In the genomic region with DNA sequence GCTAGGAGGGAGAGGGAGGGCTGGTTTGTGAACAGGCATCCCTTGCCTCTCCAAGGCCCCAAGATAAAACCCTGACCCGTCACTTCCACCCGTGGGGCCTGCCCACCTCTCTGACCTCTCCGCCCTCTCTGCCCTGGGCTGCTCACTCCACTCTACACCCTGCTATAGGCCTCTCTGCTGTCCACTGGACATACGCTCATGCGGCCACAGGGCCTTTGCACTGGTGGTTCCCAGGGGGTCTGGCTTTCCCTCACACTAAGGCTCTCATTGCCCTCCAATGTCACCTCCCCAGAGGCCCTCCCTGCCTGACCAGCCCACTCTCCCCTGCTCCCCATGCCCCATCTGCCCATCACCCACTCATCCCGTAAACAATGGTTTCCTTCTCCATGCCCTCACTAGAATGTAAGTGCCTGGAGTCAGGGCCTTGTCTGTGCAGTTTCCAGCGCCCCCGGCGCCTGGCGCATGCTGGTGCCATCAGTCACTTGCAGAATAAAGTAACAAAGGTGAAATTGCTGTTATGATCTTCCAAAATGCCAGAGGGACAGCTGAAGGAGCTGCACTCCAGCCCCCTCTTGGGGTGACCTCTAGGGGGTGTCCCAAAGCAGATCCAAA, we compare ENCODE assay signal across 11 cellular contexts.
DNase-seq lines count a peak whose midpoint lies in the region; ATAC-seq and TF ChIP-seq lines count a peak whose summit lies in the region.
"Had no signal": no experiment of that assay in that cellular context is flagged by ENCODE, and none has a peak within 500 bp of the region (broad histone marks: within the 10 kb centered on the region; RNA-seq: fewer than 3 reads in every experiment).

No MANE protein-coding gene starts in this region.

- H3K79me1 ChIP-seq in neuronal stem cell (ENCODE audit: low read depth, low read length), result peaks cover 13% of the 10 kb centered on the region

- peaks cover 48 to 87% (median 73%) of the 10 kb centered on the region in 9 donors for H3K4me1 ChIP-seq in heart right ventricle
- peaks cover 0 to 4% of the 10 kb centered on the region in 2 donors for H3K4me1 ChIP-seq in neuronal stem cell (ENCODE audit: control insufficient read depth in 2 of 2, insufficient read depth in 1 of 2, low read depth in 1 of 2, low read length in 2 of 2)
- peaks cover 36 to 43% (median 39%) of the 10 kb centered on the region in 4 donors for H3K4me1 ChIP-seq in upper lobe of left lung

- intact Hi-C loops in heart right ventricle (cut with DNase I), result loop anchor here in 6 of 10 donors (2.0 to 10.0 kb wide), 8 partner anchors 54 to 399 kb away; partner anchors contain the start of gene NCOR2 (in 2 of the 6)
- intact Hi-C loops in left ventricle myocardium superior (cut with micrococcal nuclease), result no loop called here

- no peak overlapping the region for H2AFZ ChIP-seq in neuronal stem cell (ENCODE audit: low read length)

- 90 to 91% methylated on average over 10 of the region's 10 CpGs for WGBS in heart right ventricle, 2 donors
- WGBS in neuronal stem cell (ENCODE audit: extremely low coverage in 2 of 2, insufficient read length in 2 of 2, insufficient replicate concordance in 1 of 2), 2 donors, result no CpG with 5 or more reads among the region's 10 CpGs
- WGBS in upper lobe of left lung, 2 donors, result 92 to 98% methylated on average over 10 of the region's 10 CpGs

- peaks cover 6 to 10% of the 10 kb centered on the region in 2 donors for H3K4me1 Mint-ChIP-seq in effector memory CD8-positive, alpha-beta T cell (ENCODE audit: low read depth in 2 of 2)

- H2BK5ac ChIP-seq in neuronal stem cell (ENCODE audit: low read length), result no peak overlapping the region

- H3K9me3 ChIP-seq in heart right ventricle (no peaks in the 10 kb centered on the region), neuronal stem cell (replicated peaks in 1 of 2; ENCODE audit: control insufficient read depth in 2 of 2, insufficient read depth in 1 of 2, low read depth in 1 of 2, low read length in 2 of 2) (no peaks in the 10 kb centered on the region), upper lobe of left lung (no peaks in the 10 kb centered on the region)
- H3K9me3 ChIP-seq: BLaER1 had no signal

- no peak overlapping the region for H3K4me2 ChIP-seq in neuronal stem cell (ENCODE audit: insufficient read depth, low read length, poor library complexity, severe bottlenecking)
- H3K4me2 ChIP-seq: BLaER1 had no signal

- H2BK12ac ChIP-seq in neuronal stem cell (ENCODE audit: low read length), result peak overlapping the region; percentile 49

- H3K14ac ChIP-seq in neuronal stem cell (ENCODE audit: low read length), result peak overlapping the region; percentile 14

- H3K18ac ChIP-seq in neuronal stem cell (ENCODE audit: low read length), result peak overlapping the region; percentile 51

- H4K8ac ChIP-seq in neuronal stem cell (ENCODE audit: low read depth, low read length), result no peak overlapping the region

- H3K4me3 Mint-ChIP-seq in effector memory CD8-positive, alpha-beta T cell, result no peak overlapping the region
- H3K4me3 Mint-ChIP-seq: IgD-negative memory B cell had no signal

- no peak overlapping the region for H3K23ac ChIP-seq in neuronal stem cell (ENCODE audit: low read depth, low read length, poor library complexity)

- DNase-seq in heart right ventricle, result no peak
- no peak for DNase-seq in left ventricle myocardium superior
- DNase-seq in effector memory CD8-positive, alpha-beta T cell, result no peak
- no peak for DNase-seq in neuronal stem cell (ENCODE audit: low spot score)
- DNase-seq in upper lobe of left lung, result peak in 1 of 2 donors; percentile 78
- no peak for DNase-seq in AG08395 (ENCODE audit: low spot score)
- DNase-seq: SIG-M5 had no signal

- H3K27ac ChIP-seq in heart right ventricle (peak overlapping the region; percentile 81 to 96 (median 91)), neuronal stem cell (replicated peaks; ENCODE audit: low read length) (no peak overlapping the region), upper lobe of left lung (peak overlapping the region; percentile 83 to 89 (median 88))
- H3K27ac ChIP-seq: BLaER1 had no signal

- no peak overlapping the region for H2AK5ac ChIP-seq in neuronal stem cell (ENCODE audit: low read depth, low read length)

- no peak overlapping the region for H4K91ac ChIP-seq in neuronal stem cell (ENCODE audit: low read depth, low read length, poor library complexity)

- H3K27me3 ChIP-seq in heart right ventricle (no peaks in the 10 kb centered on the region), neuronal stem cell (ENCODE audit: control insufficient read depth in 3 of 3, insufficient read depth in 3 of 3, low read depth in 1 of 3, low read length in 3 of 3) (no peaks in the 10 kb centered on the region), upper lobe of left lung (no peaks in the 10 kb centered on the region)
- H3K27me3 ChIP-seq: BLaER1 had no signal

- H3K4ac ChIP-seq in neuronal stem cell (ENCODE audit: low read length), result no peak overlapping the region

- no peak overlapping the region for H2BK15ac ChIP-seq in neuronal stem cell (ENCODE audit: low read length)

- H3K27me3 Mint-ChIP-seq in effector memory CD8-positive, alpha-beta T cell, result no peaks in the 10 kb centered on the region
- H3K27me3 Mint-ChIP-seq: IgD-negative memory B cell had no signal

- H3K9ac ChIP-seq in neuronal stem cell (ENCODE audit: low read depth, low read length, poor library complexity), result no peak overlapping the region
- H3K9ac ChIP-seq: BLaER1 had no signal

- H3K36me3 ChIP-seq in heart right ventricle, result peaks cover 0 to 94% (median 10%) of the 10 kb centered on the region in 9 donors
- H3K36me3 ChIP-seq in neuronal stem cell (replicated peaks in 1 of 2; ENCODE audit: control insufficient read depth in 2 of 2, insufficient read depth in 2 of 2, low read length in 2 of 2), result peaks cover 13 to 22% of the 10 kb centered on the region in 2 donors
- peaks cover 12 to 74% (median 45%) of the 10 kb centered on the region in 4 donors for H3K36me3 ChIP-seq in upper lobe of left lung

- ATAC-seq in heart right ventricle (no peak), left ventricle myocardium superior (no peak), upper lobe of left lung (ENCODE audit: low FRiP score in 2 of 2) (no peak), HG03565 (IDR thresholded peaks at IDR 0.05; ENCODE audit: unreplicated experiment) (no peak)
- ATAC-seq in effector memory CD8-positive, alpha-beta T cell (replicated peaks), result no peak
- no peak for ATAC-seq in activated CD4-positive, CD25-positive, alpha-beta regulatory T cell treated with anti-CD3 and anti-CD28 coated beads, Interleukin-2, amount 50 U/mL, for 24 hours

- TF ChIP-seq POLR2A in upper lobe of left lung (IDR thresholded peaks at IDR 0.05), result no peak

- TF ChIP-seq CTCF in heart right ventricle (IDR thresholded peaks at IDR 0.05), result no peak
- TF ChIP-seq CTCF in upper lobe of left lung (IDR thresholded peaks at IDR 0.05), result no peak

- TF ChIP-seq EP300 in upper lobe of left lung (IDR thresholded peaks at IDR 0.05), result no peak

- no peaks in the 10 kb centered on the region for H3K9me3 Mint-ChIP-seq in effector memory CD8-positive, alpha-beta T cell
- H3K9me3 Mint-ChIP-seq: IgD-negative memory B cell had no signal

- peaks cover 23% of the 10 kb centered on the region for H3K36me3 Mint-ChIP-seq in effector memory CD8-positive, alpha-beta T cell (ENCODE audit: insufficient read depth)
- H3K36me3 Mint-ChIP-seq: IgD-negative memory B cell had no signal

- no peak overlapping the region for H2BK120ac ChIP-seq in neuronal stem cell (ENCODE audit: low read depth, low read length)

- peak overlapping the region; percentile 77 to 87 for H3K27ac Mint-ChIP-seq in effector memory CD8-positive, alpha-beta T cell

- H3K4me3 ChIP-seq in heart right ventricle (no peak overlapping the region), neuronal stem cell (ENCODE audit: low read length in 2 of 2) (peak overlapping the region in 1 of 2 donors; percentile 32), upper lobe of left lung (no peak overlapping the region)
- H3K4me3 ChIP-seq: BLaER1 had no signal
